8 cellular contexts compared by ENCODE assay signal in the genomic region with DNA sequence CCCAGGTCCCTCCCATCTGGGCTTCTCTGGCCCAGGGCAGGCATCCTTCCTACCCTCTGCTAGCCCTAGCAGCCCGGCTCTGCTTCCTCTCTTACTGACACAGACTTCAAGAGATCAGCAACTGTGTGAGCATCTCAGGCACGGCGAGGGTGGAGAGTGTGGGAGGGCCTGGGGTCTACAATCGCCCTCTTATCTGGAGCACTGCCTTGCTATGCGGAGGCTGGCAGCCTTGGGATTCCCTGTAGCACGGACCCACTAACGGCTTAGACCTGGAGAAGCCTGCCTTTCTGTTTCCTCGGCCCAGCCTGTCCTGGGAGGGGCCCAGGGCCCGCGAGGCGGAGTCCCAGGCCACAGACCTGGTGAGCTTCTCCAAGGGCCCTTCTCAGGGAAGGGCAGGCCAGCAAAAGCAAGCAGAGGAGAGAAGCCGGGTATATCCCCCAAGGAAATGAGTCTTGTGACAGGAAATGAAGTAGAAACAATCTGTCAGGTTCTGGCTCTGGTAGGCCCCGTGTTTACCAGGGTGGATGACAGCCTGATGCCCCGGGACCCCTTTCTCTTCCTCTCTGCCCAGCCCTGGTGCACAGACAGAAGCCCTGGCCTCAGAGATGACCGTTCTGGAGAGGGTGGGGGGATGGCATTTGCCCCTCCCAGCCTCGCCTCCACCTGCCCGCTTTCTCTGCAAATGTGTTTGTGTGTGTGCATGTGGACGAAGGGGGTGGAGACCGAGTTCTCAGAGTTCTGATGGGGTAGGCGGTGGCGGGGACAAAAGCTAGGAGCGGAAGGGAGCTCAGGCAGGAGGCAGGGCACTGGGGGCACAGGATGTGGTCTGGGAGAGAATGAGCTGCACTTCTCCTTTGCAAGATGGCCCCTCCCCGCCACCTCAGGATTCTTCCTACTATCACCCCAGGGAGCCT. TPM values are rescaled to one million over a fixed set of nuclear protein-coding genes. Genes with fewer than 3 reads are reported as not detected.
DNase-seq lines count a peak whose midpoint lies in the region; ATAC-seq and TF ChIP-seq lines count a peak whose summit lies in the region.

No MANE protein-coding gene starts in this region.

- dilution Hi-C loops in mammary epithelial cell (cut with HindIII; ENCODE audit: low sequenced_read_pairs): no loop called here

- peaks cover 29% of the 10 kb centered on the region for H3K79me2 ChIP-seq in mammary epithelial cell (ENCODE audit: insufficient read depth, low read length)

- peaks cover 23% of the 10 kb centered on the region for H3K36me3 Mint-ChIP-seq in MCF 10A (ENCODE audit: insufficient read depth, unreplicated experiment)

- TF ChIP-seq CTCF in MCF 10A (IDR thresholded peaks at IDR 0.05; ENCODE audit: unreplicated experiment) (no peak), mammary epithelial cell (conservative IDR thresholded peaks at IDR 0.05 in 1 of 2, IDR thresholded peaks at IDR 0.05 in 1 of 2; ENCODE audit: extremely low read depth in 1 of 2, insufficient read depth in 1 of 2, low read depth in 1 of 2, low read length in 2 of 2) (no peak)

- CTCF ChIA-PET in MCF 10A (lab: Yijun Ruan, JAX) (interaction anchor here (0.6 to 1.6 kb wide), 3 partner anchors 24 to 114 kb away, joined by 3 to 6 read pairs (median 4); no protein-coding TSS in a partner anchor), mammary epithelial cell (lab: Charles Lee; ENCODE audit: low non-redundant PET) (no interaction called here)

- 90% methylated on average over 12 of the region's 23 CpGs for WGBS in mammary epithelial cell (ENCODE audit: low coverage, missing lambda C conversion rate)

- H3K36me3 ChIP-seq in mammary epithelial cell (ENCODE audit: insufficient read depth, low read length): peaks cover 4% of the 10 kb centered on the region
- H3K36me3 ChIP-seq in effector memory CD4-positive, alpha-beta T cell (ENCODE audit: control insufficient read depth, insufficient read depth, low read length): peaks cover 34% of the 10 kb centered on the region

- DNase-seq in MCF 10A (ENCODE audit: unreplicated experiment) (no peak), mammary epithelial cell (no peak), myocyte (ENCODE audit: low read depth) (peak; percentile 33), NCI-H146 (lab: John Stamatoyannopoulos, UW) (no peak)
- peak; percentile 83 for DNase-seq in activated CD4-positive, alpha-beta T cell treated with anti-CD3 and anti-CD28 coated beads for 48 hours
- peak; percentile 32 to 52 (median 42) for DNase-seq in effector memory CD4-positive, alpha-beta T cell

- H3K4me1 ChIP-seq in mammary epithelial cell (ENCODE audit: insufficient read depth, low read length): peaks cover 20% of the 10 kb centered on the region
- H3K4me1 ChIP-seq in effector memory CD4-positive, alpha-beta T cell (ENCODE audit: control insufficient read depth, insufficient read depth, low read length, poor library complexity, severe bottlenecking): peaks cover 46% of the 10 kb centered on the region

- H3K27me3 Mint-ChIP-seq in MCF 10A (ENCODE audit: insufficient read depth, unreplicated experiment): no peaks in the 10 kb centered on the region

- H3K4me2 ChIP-seq in mammary epithelial cell (ENCODE audit: insufficient read depth, low read depth, low read length): no peak overlapping the region

- H3K4me3 Mint-ChIP-seq in MCF 10A (ENCODE audit: unreplicated experiment): peak overlapping the region; percentile 92

- H3K27ac ChIP-seq in mammary epithelial cell (ENCODE audit: insufficient read depth, low read depth, low read length) (no peak overlapping the region), temporal lobe (ENCODE audit: low read depth, low read length) (peak overlapping the region; percentile 23)
- peak overlapping the region; percentile 80 for H3K27ac ChIP-seq in effector memory CD4-positive, alpha-beta T cell (ENCODE audit: insufficient read depth, low read length, poor library complexity, severe bottlenecking)

- intact Hi-C loops in MCF 10A (cut with micrococcal nuclease) (no loop called here), mammary epithelial cell (cut with micrococcal nuclease) (no loop called here)

- H3K4me1 Mint-ChIP-seq in MCF 10A (ENCODE audit: insufficient read depth, unreplicated experiment): peaks cover 13% of the 10 kb centered on the region

- no peaks in the 10 kb centered on the region for H3K9me3 Mint-ChIP-seq in MCF 10A (ENCODE audit: unreplicated experiment)

- no peaks in the 10 kb centered on the region for H3K9me3 ChIP-seq in mammary epithelial cell (replicated peaks; ENCODE audit: insufficient read depth, low read length)
- H3K9me3 ChIP-seq in effector memory CD4-positive, alpha-beta T cell (ENCODE audit: control insufficient read depth, low read length): no peaks in the 10 kb centered on the region

- POLR2A ChIA-PET in MCF 10A (lab: Yijun Ruan, JAX): interaction anchor here (0.6 to 4.8 kb wide), 5 partner anchors 29 to 292 kb away, joined by 3 to 49 read pairs (median 6); partner anchors contain the start of genes AGFG2, MOSPD3 and SRRT

- in situ Hi-C loops in mammary epithelial cell (cut with MboI; ENCODE audit: low sequenced_read_pairs in 2 of 2): loop anchor here in 1 of 2 donors (10.0 kb wide), 1 partner anchor 109 kb away; the partner anchor contains the start of gene TSC22D4

- BruUV-seq in MCF 10A (replicated peaks; lab: Mats Ljungman, UMichigan) (TSS peak; percentile 5), mammary epithelial cell (replicated peaks; lab: Mats Ljungman, UMichigan) (no TSS peak)

- ATAC-seq in GM18502 (IDR thresholded peaks at IDR 0.05; ENCODE audit: poor library complexity, unreplicated experiment): no peak

- H3K9ac ChIP-seq in mammary epithelial cell (ENCODE audit: insufficient read depth, low read length): no peak overlapping the region

- H3K27me3 ChIP-seq in mammary epithelial cell (ENCODE audit: insufficient read depth, low read length): no peaks in the 10 kb centered on the region
- no peaks in the 10 kb centered on the region for H3K27me3 ChIP-seq in effector memory CD4-positive, alpha-beta T cell (replicated peaks; ENCODE audit: control insufficient read depth, insufficient read depth, low read length, poor library complexity, severe bottlenecking)

- no peak overlapping the region for H2AFZ ChIP-seq in mammary epithelial cell (ENCODE audit: low read depth, low read length)

- no peak overlapping the region for H3K4me3 ChIP-seq in mammary epithelial cell (replicated peaks in 1 of 3; ENCODE audit: insufficient read depth in 1 of 3, low read depth in 2 of 3, low read length in 3 of 3)
- H3K4me3 ChIP-seq in effector memory CD4-positive, alpha-beta T cell (ENCODE audit: insufficient read depth, low read depth, low read length, poor library complexity, severe bottlenecking): peak overlapping the region; percentile 95

- no peaks in the 10 kb centered on the region for H4K20me1 ChIP-seq in mammary epithelial cell (ENCODE audit: insufficient read depth, low read length)

- no peak overlapping the region for H3K27ac Mint-ChIP-seq in MCF 10A (ENCODE audit: low read depth, unreplicated experiment)

RNA-seq across cellular contexts. Expression of gene LRCH4, which starts 2.5 kb away (rescaled TPM):
- 21.4 and 22.3 TPM in 2 replicates for total RNA-seq in MCF 10A (2022)
- 10 to 100 TPM in 1 of 2 donors, 1 to 10 TPM in 1; 7.8 to 29.1 TPM for total RNA-seq in mammary epithelial cell
- polyA plus RNA-seq in mammary epithelial cell: 8.1 TPM
- polyA minus RNA-seq in mammary epithelial cell: 6.0 TPM
- total RNA-seq in myocyte: 63.1 and 99.7 TPM in 2 replicates
- polyA plus RNA-seq in myocyte (2012): 35.9 TPM
- 4.9 TPM for total RNA-seq in temporal lobe

RNA-seq across cellular contexts. Expression of gene FBXO24, which starts 2.7 kb away (rescaled TPM):
- total RNA-seq in MCF 10A (2022) (0.37 and 1.1 TPM in 2 replicates), mammary epithelial cell (under 1 TPM; 0.17 to 0.45 TPM), myocyte (0.21 and 1.2 TPM in 2 replicates), temporal lobe (not detected)
- polyA plus RNA-seq in mammary epithelial cell: 0.44 TPM
- not detected for polyA minus RNA-seq in mammary epithelial cell
- 0.43 TPM for polyA plus RNA-seq in myocyte (2012)

RNA-seq across cellular contexts. Expression of gene SAP25, which starts 9.7 kb away (rescaled TPM):
- total RNA-seq in MCF 10A (2022): 1.2 and 2.9 TPM in 2 replicates
- total RNA-seq in mammary epithelial cell: 1 to 10 TPM in 1 of 2 donors, not detected in 1; 2.0 TPM
- 0.18 TPM for polyA plus RNA-seq in mammary epithelial cell
- polyA minus RNA-seq in mammary epithelial cell: not detected
- total RNA-seq in myocyte: 0.21 TPM in 1 of 2 replicates, not detected in the other
- polyA plus RNA-seq in myocyte (2012): 1.2 TPM
- total RNA-seq in temporal lobe: 0.25 TPM

RNA-seq across cellular contexts. Expression of gene PCOLCE, which starts 18.8 kb away (rescaled TPM):
- total RNA-seq in MCF 10A (2022) (2.0 and 3.6 TPM in 2 replicates), mammary epithelial cell (1 to 10 TPM in 1 of 2 donors, under 1 TPM in 1; 0.67 to 6.9 TPM), myocyte (14.1 and 16.6 TPM in 2 replicates), temporal lobe (6.9 TPM)
- 0.86 TPM for polyA plus RNA-seq in mammary epithelial cell
- not detected for polyA minus RNA-seq in mammary epithelial cell
- 3.0 TPM for polyA plus RNA-seq in myocyte (2012)

RNA-seq across cellular contexts. Expression of gene MOSPD3, which starts 29.0 kb away (rescaled TPM):
- total RNA-seq in MCF 10A (2022): 5.2 and 7.4 TPM in 2 replicates
- 10 to 100 TPM in 1 of 2 donors, 1 to 10 TPM in 1; 6.8 to 16.3 TPM for total RNA-seq in mammary epithelial cell
- 15.7 TPM for polyA plus RNA-seq in mammary epithelial cell
- 11.3 TPM for polyA minus RNA-seq in mammary epithelial cell
- total RNA-seq in myocyte: 8.1 and 10.9 TPM in 2 replicates
- polyA plus RNA-seq in myocyte (2012): 31.8 TPM
- 13.0 TPM for total RNA-seq in temporal lobe

Comparison
In these comparisons a context has a peak if more than half of its experiments do, and no peak if none do; other contexts are left out.
1. DNase-seq: peak in activated CD4-positive, alpha-beta T cell treated with anti-CD3 and anti-CD28 coated beads for 48 hours (single experiment), effector memory CD4-positive, alpha-beta T cell (3 of 3) and myocyte (single experiment); none in MCF 10A (single experiment), mammary epithelial cell (single experiment) and NCI-H146 (single experiment).